Comparison of ENCODE assay signal across 13 cellular contexts in the genomic region with DNA sequence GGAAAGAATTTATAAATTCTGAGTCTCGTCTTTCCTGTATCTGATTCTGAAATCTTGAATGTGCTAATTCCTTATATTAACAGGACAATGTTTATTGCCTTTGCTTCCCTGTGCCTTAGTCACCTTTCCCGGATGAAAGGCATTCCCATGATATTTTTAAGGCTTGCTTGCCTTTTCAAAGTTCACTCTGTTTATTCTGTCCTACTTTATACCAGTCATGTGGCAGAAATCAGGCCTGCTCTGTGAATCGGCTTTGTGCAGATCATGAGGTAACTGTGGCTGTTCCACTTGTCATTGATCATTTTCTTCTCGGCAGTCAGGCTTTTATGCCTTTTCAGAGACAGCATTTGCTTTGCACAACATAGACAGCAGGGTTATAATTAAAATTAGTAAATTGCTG. TPM values are rescaled to one million over a fixed set of nuclear protein-coding genes. Genes with fewer than 3 reads are reported as not detected.
A peak's percentile ranks its signal among the peaks of the same experiment; 100 is the strongest.
DNase-seq lines count a peak whose midpoint lies in the region; TF ChIP-seq lines count a peak whose summit lies in the region.
"Had no signal": no experiment of that assay in that cellular context is flagged by ENCODE, and none has a peak within 500 bp of the region (broad histone marks: within the 10 kb centered on the region; RNA-seq: fewer than 3 reads in every experiment).

No MANE protein-coding gene starts in this region.

- peaks cover 0 to 3% of the 10 kb centered on the region in 2 donors for H3K4me1 ChIP-seq in breast epithelium
- H3K4me1 ChIP-seq in mammary epithelial cell (ENCODE audit: insufficient read depth, low read length): no peaks in the 10 kb centered on the region
- peaks cover 18% of the 10 kb centered on the region for H3K4me1 ChIP-seq in vagina
- H3K4me1 ChIP-seq in effector memory CD4-positive, alpha-beta T cell (ENCODE audit: control insufficient read depth, insufficient read depth, low read length, poor library complexity, severe bottlenecking): no peaks in the 10 kb centered on the region

- no peak overlapping the region for H2AFZ ChIP-seq in mammary epithelial cell (ENCODE audit: low read depth, low read length)

- H3K27me3 ChIP-seq in breast epithelium: no peaks in the 10 kb centered on the region
- no peaks in the 10 kb centered on the region for H3K27me3 ChIP-seq in mammary epithelial cell (ENCODE audit: insufficient read depth, low read length)
- no peaks in the 10 kb centered on the region for H3K27me3 ChIP-seq in vagina
- no peaks in the 10 kb centered on the region for H3K27me3 ChIP-seq in effector memory CD4-positive, alpha-beta T cell (replicated peaks; ENCODE audit: control insufficient read depth, insufficient read depth, low read length, poor library complexity, severe bottlenecking)
- H3K27me3 ChIP-seq: SJSA1 had no signal

- no peaks in the 10 kb centered on the region for H3K9me3 ChIP-seq in breast epithelium
- no peaks in the 10 kb centered on the region for H3K9me3 ChIP-seq in mammary epithelial cell (replicated peaks; ENCODE audit: insufficient read depth, low read length)
- no peaks in the 10 kb centered on the region for H3K9me3 ChIP-seq in vagina
- H3K9me3 ChIP-seq in effector memory CD4-positive, alpha-beta T cell (ENCODE audit: control insufficient read depth, low read length): no peaks in the 10 kb centered on the region
- H3K9me3 ChIP-seq: SJSA1 had no signal

- no peaks in the 10 kb centered on the region for H4K20me1 ChIP-seq in mammary epithelial cell (ENCODE audit: insufficient read depth, low read length)

- dilution Hi-C loops in mammary epithelial cell (cut with HindIII; ENCODE audit: low sequenced_read_pairs): no loop called here

- no peak for DNase-seq in breast epithelium (ENCODE audit: low spot score in 2 of 2)
- no peak for DNase-seq in mammary epithelial cell
- DNase-seq in epithelial cell of proximal tubule (ENCODE audit: low read depth): peak; percentile 47
- peak; percentile 75 for DNase-seq in midbrain (lab: John Stamatoyannopoulos, UW)
- no peak for DNase-seq in vagina (ENCODE audit: extremely low spot score in 2 of 2)
- no peak for DNase-seq in effector memory CD4-positive, alpha-beta T cell
- DNase-seq in OCI-M2 (lab: John Stamatoyannopoulos, UW; ENCODE audit: unreplicated experiment): no peak
- no peak for DNase-seq in islet precursor cell
- DNase-seq: 8988T; activated CD4-positive, CD25-positive, alpha-beta regulatory T cell; activated T-cell treated with anti-CD3 and anti-CD28 coated beads, Interleukin-2, amount 50 U/mL, for 72 hours; NCI-H446 treated with DMSO at 0.1 percent for 48 hours had no signal

- in situ Hi-C loops in mammary epithelial cell (cut with MboI; ENCODE audit: low sequenced_read_pairs in 2 of 2): no loop called here

- peaks cover 11% of the 10 kb centered on the region for H3K79me2 ChIP-seq in mammary epithelial cell (ENCODE audit: insufficient read depth, low read length)

- WGBS in mammary epithelial cell (ENCODE audit: low coverage, missing lambda C conversion rate): 85% methylated on average over 4 of the region's 4 CpGs

- H3K27ac ChIP-seq in breast epithelium (peak overlapping the region; percentile 50 to 54), mammary epithelial cell (ENCODE audit: insufficient read depth, low read depth, low read length) (no peak overlapping the region), vagina (peak overlapping the region; percentile 25)
- no peak overlapping the region for H3K27ac ChIP-seq in effector memory CD4-positive, alpha-beta T cell (ENCODE audit: insufficient read depth, low read length, poor library complexity, severe bottlenecking)
- H3K27ac ChIP-seq: SJSA1 had no signal

- no peak overlapping the region for H3K9ac ChIP-seq in mammary epithelial cell (ENCODE audit: insufficient read depth, low read length)

- intact Hi-C loops in breast epithelium (cut with DNase I; ENCODE audit: low total_unique reads) (no loop called here), mammary epithelial cell (cut with micrococcal nuclease) (no loop called here), vagina (cut with DNase I) (no loop called here)

- no peaks in the 10 kb centered on the region for H3K36me3 ChIP-seq in breast epithelium
- H3K36me3 ChIP-seq in mammary epithelial cell (ENCODE audit: insufficient read depth, low read length): peaks cover 15% of the 10 kb centered on the region
- peaks cover 0 to 17% of the 10 kb centered on the region in 2 donors for H3K36me3 ChIP-seq in vagina
- peaks cover 18% of the 10 kb centered on the region for H3K36me3 ChIP-seq in effector memory CD4-positive, alpha-beta T cell (ENCODE audit: control insufficient read depth, insufficient read depth, low read length)

- no peak overlapping the region for H3K4me3 ChIP-seq in breast epithelium
- no peak overlapping the region for H3K4me3 ChIP-seq in mammary epithelial cell (replicated peaks in 1 of 3; ENCODE audit: insufficient read depth in 1 of 3, low read depth in 2 of 3, low read length in 3 of 3)
- no peak overlapping the region for H3K4me3 ChIP-seq in epithelial cell of proximal tubule (ENCODE audit: low read depth, low read length)
- no peak overlapping the region for H3K4me3 ChIP-seq in vagina
- no peak overlapping the region for H3K4me3 ChIP-seq in effector memory CD4-positive, alpha-beta T cell (ENCODE audit: insufficient read depth, low read depth, low read length, poor library complexity, severe bottlenecking)
- H3K4me3 ChIP-seq: SJSA1 had no signal

- TF ChIP-seq POLR2A in breast epithelium (IDR thresholded peaks at IDR 0.05) (no peak), vagina (IDR thresholded peaks at IDR 0.05) (no peak)

- CTCF ChIA-PET in mammary epithelial cell (lab: Charles Lee; ENCODE audit: low non-redundant PET): no interaction called here

- H3K4me2 ChIP-seq in mammary epithelial cell (ENCODE audit: insufficient read depth, low read depth, low read length): no peak overlapping the region

- TF ChIP-seq CTCF in breast epithelium (IDR thresholded peaks at IDR 0.05): no peak
- no peak for TF ChIP-seq CTCF in mammary epithelial cell (conservative IDR thresholded peaks at IDR 0.05 in 1 of 2, IDR thresholded peaks at IDR 0.05 in 1 of 2; ENCODE audit: extremely low read depth in 1 of 2, insufficient read depth in 1 of 2, low read depth in 1 of 2, low read length in 2 of 2)
- no peak for TF ChIP-seq CTCF in epithelial cell of proximal tubule (conservative IDR thresholded peaks at IDR 0.05; ENCODE audit: low read depth, low read length)
- no peak for TF ChIP-seq CTCF in vagina (IDR thresholded peaks at IDR 0.05)

- no TSS peak for BruUV-seq in mammary epithelial cell (replicated peaks; lab: Mats Ljungman, UMichigan)

RNA-seq across cellular contexts. Expression of gene ABCC11, which starts 28.8 kb away (rescaled TPM):
- 10 to 100 TPM in 1 of 3 donors, 1 to 10 TPM in 1, under 1 TPM in 1; 0.32 to 31.8 (median 5.4) TPM for total RNA-seq in breast epithelium
- under 1 TPM; 0.47 to 0.50 TPM for total RNA-seq in mammary epithelial cell
- polyA plus RNA-seq in mammary epithelial cell: 0.42 TPM
- 4.2 TPM for polyA minus RNA-seq in mammary epithelial cell
- not detected in 2 replicates for total RNA-seq in epithelial cell of proximal tubule
- total RNA-seq in vagina: not detected
- total RNA-seq: SJSA1 had no signal

RNA-seq across cellular contexts. Expression of gene LONP2, which starts 32.0 kb away (rescaled TPM):
- total RNA-seq in breast epithelium (100 to 1,000 TPM in 1 of 3 donors, 10 to 100 TPM in 2; 66.6 to 106 (median 98.9) TPM), mammary epithelial cell (10 to 100 TPM; 62.8 to 72.8 TPM), epithelial cell of proximal tubule (21.6 and 23.7 TPM in 2 replicates), vagina (40.3 TPM)
- 33.7 TPM for polyA plus RNA-seq in mammary epithelial cell
- polyA minus RNA-seq in mammary epithelial cell: 85.5 TPM

Comparison
In these comparisons a context has a peak if more than half of its experiments do, and no peak if none do; other contexts are left out.
1. H3K27ac ChIP-seq: peak in breast epithelium (2 of 2) and vagina (single experiment); none in mammary epithelial cell (single experiment) and effector memory CD4-positive, alpha-beta T cell (single experiment).
2. DNase-seq: peak in epithelial cell of proximal tubule (single experiment) and midbrain (single experiment); none in breast epithelium (0 of 2), mammary epithelial cell (single experiment), vagina (0 of 2), effector memory CD4-positive, alpha-beta T cell (0 of 3), OCI-M2 (single experiment) and islet precursor cell (single experiment).